Comparison of ENCODE assay signal across 8 cellular contexts in the genomic region with DNA sequence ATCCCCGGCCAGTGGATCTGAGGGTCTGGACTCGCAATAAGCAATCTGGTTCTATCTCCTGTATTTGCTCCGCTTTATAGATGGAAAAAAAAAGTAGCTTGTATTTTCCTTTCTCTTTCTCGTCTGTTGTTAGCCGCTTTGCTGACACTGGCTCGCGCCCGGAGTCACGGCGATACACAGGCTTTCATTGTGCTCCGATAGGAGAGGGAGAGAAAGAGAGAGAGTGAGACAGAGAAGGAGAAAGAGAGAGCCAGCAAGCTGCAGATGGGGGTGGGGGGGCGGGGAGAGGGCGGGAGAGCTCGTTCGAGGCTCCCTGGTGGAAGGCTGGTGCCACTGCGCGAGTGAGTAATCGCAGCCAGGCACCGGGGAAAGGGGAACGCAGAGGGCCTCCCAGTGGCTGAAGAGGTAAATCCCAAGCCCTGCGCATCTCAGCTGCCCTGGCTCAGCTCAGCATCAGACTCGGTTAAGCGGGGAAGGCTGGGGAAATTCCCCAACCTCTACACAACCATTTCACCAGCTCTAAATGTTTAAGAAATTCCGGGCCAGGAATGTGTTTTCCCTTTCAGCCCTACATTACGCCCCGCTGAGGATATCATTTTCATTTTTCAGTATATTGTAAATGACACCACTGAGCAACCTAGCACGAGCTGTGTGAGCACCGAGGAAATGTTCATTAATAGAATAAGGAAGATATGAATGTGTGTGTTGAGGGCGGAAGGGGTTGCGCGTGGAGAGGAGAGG. TPM values are rescaled to one million over a fixed set of nuclear protein-coding genes. Genes with fewer than 3 reads are reported as not detected.
DNase-seq lines count a peak whose midpoint lies in the region; ATAC-seq and TF ChIP-seq lines count a peak whose summit lies in the region.

Gene MAML2, minus strand, starts transcription at position 225 of the 741 bp plus-strand sequence. CDS start 1,300 bp downstream, outside the sequence.

- no peaks in the 10 kb centered on the region for H3K27me3 Mint-ChIP-seq in activated naive CD8-positive, alpha-beta T cell treated with anti-CD3 and anti-CD28 coated beads, Interleukin-2, amount 50 U/mL, for 24 hours

- H2AFZ ChIP-seq in trophoblast cell (ENCODE audit: insufficient read depth, low read length, poor library complexity), result peak within 1 kb of the TSS; percentile 52

- H3K36me3 ChIP-seq in trophoblast cell (ENCODE audit: control insufficient read depth in 1 of 2, insufficient read depth in 2 of 2, low read length in 2 of 2) (peaks cover 4 to 7% of the 10 kb centered on the region in 2 experiments), tibial nerve (no peaks in the 10 kb centered on the region)

- peak within 1 kb of the TSS; percentile 96 for H2AK5ac ChIP-seq in trophoblast cell (ENCODE audit: low read length)

- peak within 1 kb of the TSS; percentile 94 for H2BK120ac ChIP-seq in trophoblast cell (ENCODE audit: insufficient read depth, low read length, poor library complexity)

- H3K36me3 Mint-ChIP-seq in activated naive CD8-positive, alpha-beta T cell treated with anti-CD3 and anti-CD28 coated beads, Interleukin-2, amount 50 U/mL, for 24 hours (ENCODE audit: low read depth), result peaks cover 8% of the 10 kb centered on the region

- H3K23ac ChIP-seq in trophoblast cell (ENCODE audit: low read length), result no peak within 1 kb of the TSS

- no peak for TF ChIP-seq POLR2A in tibial nerve (IDR thresholded peaks at IDR 0.05)

- H3K14ac ChIP-seq in trophoblast cell (ENCODE audit: low read length), result peak within 1 kb of the TSS; percentile 75

- peak; percentile 95 for TF ChIP-seq CTCF in GM12865 (IDR thresholded peaks at IDR 0.05; ENCODE audit: insufficient read depth, low read depth, low read length, missing control alignments)
- peak; percentile 86 to 99 (median 94) for TF ChIP-seq CTCF in tibial nerve (IDR thresholded peaks at IDR 0.05)

- peak within 1 kb of the TSS; percentile 87 for H4K91ac ChIP-seq in trophoblast cell (ENCODE audit: low read depth, low read length)

- H3K4me3 Mint-ChIP-seq in activated naive CD8-positive, alpha-beta T cell treated with anti-CD3 and anti-CD28 coated beads, Interleukin-2, amount 50 U/mL, for 24 hours, result peak within 1 kb of the TSS; percentile 94

- H3K9me3 Mint-ChIP-seq in activated naive CD8-positive, alpha-beta T cell treated with anti-CD3 and anti-CD28 coated beads, Interleukin-2, amount 50 U/mL, for 24 hours, result no peaks in the 10 kb centered on the region

- peak within 1 kb of the TSS; percentile 78 for H4K8ac ChIP-seq in trophoblast cell (ENCODE audit: low read depth, low read length)

- H4K12ac ChIP-seq in trophoblast cell (ENCODE audit: low read depth, low read length), result peak within 1 kb of the TSS; percentile 18

- peaks cover 20% of the 10 kb centered on the region for H3K79me1 ChIP-seq in trophoblast cell (ENCODE audit: low read length)

- H3K9ac ChIP-seq in trophoblast cell (ENCODE audit: low read length), result peak within 1 kb of the TSS; percentile 96

- peak within 1 kb of the TSS; percentile 97 for H2BK12ac ChIP-seq in trophoblast cell (ENCODE audit: low read length)

- H3K27me3 ChIP-seq in trophoblast cell (ENCODE audit: insufficient read depth, low read length) (no peaks in the 10 kb centered on the region), tibial nerve (no peaks in the 10 kb centered on the region)

- H3K4me1 Mint-ChIP-seq in activated naive CD8-positive, alpha-beta T cell treated with anti-CD3 and anti-CD28 coated beads, Interleukin-2, amount 50 U/mL, for 24 hours, result peaks cover 41% of the 10 kb centered on the region

- H3K18ac ChIP-seq in trophoblast cell (ENCODE audit: low read length), result peak within 1 kb of the TSS; percentile 91

- peak within 1 kb of the TSS; percentile 90 for H3K4ac ChIP-seq in trophoblast cell (ENCODE audit: low read depth, low read length)

- peak within 1 kb of the TSS; percentile 97 for H2BK5ac ChIP-seq in trophoblast cell (ENCODE audit: low read depth, low read length, poor library complexity)

- peak; percentile 81 for ATAC-seq in HG02678 (IDR thresholded peaks at IDR 0.05; ENCODE audit: unreplicated experiment)
- peak; percentile 88 for ATAC-seq in activated naive CD8-positive, alpha-beta T cell treated with anti-CD3 and anti-CD28 coated beads, Interleukin-2, amount 50 U/mL, for 24 hours

- H3K4me1 ChIP-seq in trophoblast cell (ENCODE audit: control insufficient read depth in 1 of 2, insufficient read depth in 2 of 2, low read length in 2 of 2), result peaks cover 14 to 29% of the 10 kb centered on the region in 2 experiments
- H3K4me1 ChIP-seq in tibial nerve, result peaks cover 0 to 39% (median 27%) of the 10 kb centered on the region in 4 donors

- 100% methylated on average over 3 of the region's 31 CpGs for WGBS in trophoblast cell (ENCODE audit: extremely low coverage, insufficient coverage, insufficient read length)
- 7% methylated on average over 31 of the region's 31 CpGs for WGBS in tibial nerve, 2 donors

- intact Hi-C loops in cardiac septum (cut with DNase I), result loop anchor here (1.0 kb wide), 3 partner anchors 187 to 420 kb away; no protein-coding TSS in a partner anchor

- peaks cover 29% of the 10 kb centered on the region for H3K79me2 ChIP-seq in trophoblast cell (ENCODE audit: control insufficient read depth, insufficient read depth, low read length, poor library complexity)

- H3K4me3 ChIP-seq in GM12865 (ENCODE audit: low read depth, low read length), result peak within 1 kb of the TSS; percentile 57
- peak within 1 kb of the TSS; percentile 86 for H3K4me3 ChIP-seq in trophoblast cell (ENCODE audit: low read depth, low read length)
- peak within 1 kb of the TSS; percentile 53 to 70 (median 60) for H3K4me3 ChIP-seq in tibial nerve

- peaks cover 4% of the 10 kb centered on the region for H3K9me3 ChIP-seq in trophoblast cell (ENCODE audit: insufficient read depth, low read depth, low read length)
- peaks cover 0 to 8% (median 0%) of the 10 kb centered on the region in 4 donors for H3K9me3 ChIP-seq in tibial nerve

- peak; percentile 34 to 90 for TF ChIP-seq EP300 in tibial nerve (IDR thresholded peaks at IDR 0.05)

- H3K27ac Mint-ChIP-seq in activated naive CD8-positive, alpha-beta T cell treated with anti-CD3 and anti-CD28 coated beads, Interleukin-2, amount 50 U/mL, for 24 hours, result peak within 1 kb of the TSS; percentile 86

- peak; percentile 95 for DNase-seq in GM12865 (ENCODE audit: low read depth)
- DNase-seq in NCI-H1105 treated with DMSO at 0.1 percent for 48 hours (lab: John Stamatoyannopoulos, UW), result peak; percentile 91
- DNase-seq in SW480 (ENCODE audit: low spot score), result peak; percentile 94
- DNase-seq in activated naive CD8-positive, alpha-beta T cell treated with anti-CD3 and anti-CD28 coated beads, Interleukin-2, amount 50 U/mL, for 24 hours, result peak; percentile 89
- peak; percentile 97 for DNase-seq in cardiac septum (ENCODE audit: low spot score)
- DNase-seq in trophoblast cell, result peak; percentile 96
- peak; percentile 86 to 87 for DNase-seq in tibial nerve (ENCODE audit: low spot score in 2 of 2)

- H3K27ac ChIP-seq in trophoblast cell (ENCODE audit: low read depth, low read length), result peak within 1 kb of the TSS; percentile 88
- H3K27ac ChIP-seq in tibial nerve, result peak within 1 kb of the TSS; percentile 83 to 93 (median 88)

- peak within 1 kb of the TSS; percentile 83 for H3K4me2 ChIP-seq in trophoblast cell (ENCODE audit: low read length)

RNA-seq across cellular contexts. Expression of gene MAML2, which starts in this region (rescaled TPM):
- total RNA-seq in cardiac septum (4.8 TPM), tibial nerve (10 to 100 TPM; 20.5 to 38.4 (median 27.9) TPM)
- 35.1 and 38.4 TPM in 2 replicates for polyA plus RNA-seq in trophoblast cell (2013)

Comparison
In these comparisons a context has a peak if more than half of its experiments do, and no peak if none do; other contexts are left out.
1. Peak in every context shown above with its lines: DNase-seq, ATAC-seq, H3K4me3 ChIP-seq and H3K27ac ChIP-seq.